1 cellular context compared by ENCODE assay signal in genomic region chr2:223054193-223054781, GRCh38.
TF ChIP-seq lines count a peak whose summit lies in the region.

No MANE protein-coding gene starts in this region.

TF ChIP-seq in GM23338, 12 proteins besides CTCF, POLR2A, EP300 and RAD21 (continued from another document):
- TF ChIP-seq REST (IDR thresholded peaks at IDR 0.05; ENCODE audit: unreplicated experiment) (no peak), POLR2AphosphoS5 (IDR thresholded peaks at IDR 0.05; ENCODE audit: low read depth) (no peak), CREB1 (CRISPR knock-in tag; IDR thresholded peaks at IDR 0.05; ENCODE audit: low read depth) (no peak), NANOG (IDR thresholded peaks at IDR 0.05; ENCODE audit: borderline replicate concordance) (no peak), EZH2phosphoT487 (IDR thresholded peaks at IDR 0.05; ENCODE audit: unreplicated experiment) (no peak), ZNF462 (CRISPR knock-in tag; IDR thresholded peaks at IDR 0.05) (no peak), ZNF331 (CRISPR knock-in tag; IDR thresholded peaks at IDR 0.05; ENCODE audit: low read depth) (no peak), JUNB (IDR thresholded peaks at IDR 0.05; ENCODE audit: unreplicated experiment) (no peak), STAT1 (IDR thresholded peaks at IDR 0.05; ENCODE audit: unreplicated experiment) (no peak)
